10 cellular contexts compared by ENCODE assay signal in genomic region chr7:142808802-142809583, GRCh38. TPM values are rescaled to one million over a fixed set of nuclear protein-coding genes. Genes with fewer than 3 reads are reported as not detected.
A peak's percentile ranks its signal among the peaks of the same experiment; 100 is the strongest.
DNase-seq lines count a peak whose midpoint lies in the region; ATAC-seq and TF ChIP-seq lines count a peak whose summit lies in the region.
"Had no signal": no experiment of that assay in that cellular context is flagged by ENCODE, and none has a peak within 500 bp of the region (broad histone marks: within the 10 kb centered on the region; RNA-seq: fewer than 3 reads in every experiment).

No MANE protein-coding gene starts in this region.

- no peaks in the 10 kb centered on the region for H3K9me3 Mint-ChIP-seq in T-helper 1 cell treated with Interleukin-12 subunit alpha and Interleukin-12 subunit beta and Interleukin-4 antibody, amounts not matched to agents 30 μg/mL and 1 μg/mL, for 36 hours
- H3K9me3 Mint-ChIP-seq in activated naive CD8-positive, alpha-beta T cell treated with anti-CD3 and anti-CD28 coated beads, Interleukin-2, amount 50 U/mL, for 24 hours: no peaks in the 10 kb centered on the region
- no peaks in the 10 kb centered on the region; the same call in 2 of the 3 replicates for H3K9me3 Mint-ChIP-seq in GM23338

- intact Hi-C loops in prostate gland (cut with DNase I): no loop called here

- 61% methylated on average over 6 of the region's 6 CpGs for WGBS in prostate gland
- 55 to 64% methylated on average over 6 of the region's 6 CpGs for WGBS in tibial nerve, 2 donors

- no peaks in the 10 kb centered on the region for H4K20me1 ChIP-seq in GM23338 (replicated peaks; ENCODE audit: insufficient read depth)

- H3K79me2 ChIP-seq in GM23338 (replicated peaks; ENCODE audit: insufficient read depth): no peaks in the 10 kb centered on the region

- peaks cover 87% of the 10 kb centered on the region for H3K4me1 Mint-ChIP-seq in T-helper 1 cell treated with Interleukin-12 subunit alpha and Interleukin-12 subunit beta and Interleukin-4 antibody, amounts not matched to agents 30 μg/mL and 1 μg/mL, for 36 hours (ENCODE audit: low read depth)
- peaks cover 98% of the 10 kb centered on the region for H3K4me1 Mint-ChIP-seq in activated naive CD8-positive, alpha-beta T cell treated with anti-CD3 and anti-CD28 coated beads, Interleukin-2, amount 50 U/mL, for 24 hours
- H3K4me1 Mint-ChIP-seq in GM23338: peaks cover 60% of the 10 kb centered on the region

- H3K4me2 ChIP-seq in GM23338: no peak overlapping the region

- H3K4me3 ChIP-seq in prostate gland (no peak overlapping the region), GM23338 (no peak overlapping the region), tibial nerve (no peak overlapping the region)
- H3K4me3 ChIP-seq: SJSA1 had no signal

- H3K27me3 Mint-ChIP-seq in T-helper 1 cell treated with Interleukin-12 subunit alpha and Interleukin-12 subunit beta and Interleukin-4 antibody, amounts not matched to agents 30 μg/mL and 1 μg/mL, for 36 hours (ENCODE audit: low read depth): no peaks in the 10 kb centered on the region
- peaks cover 4% of the 10 kb centered on the region for H3K27me3 Mint-ChIP-seq in activated naive CD8-positive, alpha-beta T cell treated with anti-CD3 and anti-CD28 coated beads, Interleukin-2, amount 50 U/mL, for 24 hours
- H3K27me3 Mint-ChIP-seq in GM23338 (ENCODE audit: insufficient read depth, low read depth, poor library complexity): peaks cover 18% of the 10 kb centered on the region

- no peaks in the 10 kb centered on the region for H3F3A ChIP-seq in GM23338 (replicated peaks; ENCODE audit: low read depth)

- peak; percentile 92 for DNase-seq in activated naive CD8-positive, alpha-beta T cell treated with anti-CD3 and anti-CD28 coated beads, Interleukin-2, amount 50 U/mL, for 24 hours
- peak; percentile 80 to 88 for DNase-seq in stimulated activated CD4-positive, alpha-beta T cell treated with anti-CD3 and anti-CD28 coated beads, Interleukin-15, amount 100 ng/mL, for 1 hour (ENCODE audit: low read depth in 1 of 2, low spot score in 1 of 2)
- no peak for DNase-seq in prostate gland (ENCODE audit: low spot score)
- no peak for DNase-seq in GM23338 (ENCODE audit: low spot score)
- no peak for DNase-seq in tibial nerve (ENCODE audit: low spot score in 2 of 2)

- TF ChIP-seq CTCF in prostate gland (IDR thresholded peaks at IDR 0.05): no peak
- no peak for TF ChIP-seq CTCF in GM23338 (conservative IDR thresholded peaks at IDR 0.05; ENCODE audit: low read depth in 2 of 2)
- no peak for TF ChIP-seq CTCF in tibial nerve (IDR thresholded peaks at IDR 0.05)

- ATAC-seq in GM18858 (IDR thresholded peaks at IDR 0.05; ENCODE audit: unreplicated experiment) (peak; percentile 86), HG02885 (IDR thresholded peaks at IDR 0.05; ENCODE audit: poor library complexity, unreplicated experiment) (peak; percentile 87), GM23338 (no peak)
- ATAC-seq in activated naive CD8-positive, alpha-beta T cell treated with anti-CD3 and anti-CD28 coated beads, Interleukin-2, amount 50 U/mL, for 24 hours: peak; percentile 69

- no peak for TF ChIP-seq EP300 in tibial nerve (IDR thresholded peaks at IDR 0.05)

- peak overlapping the region; percentile 100 for H3K27ac Mint-ChIP-seq in T-helper 1 cell treated with Interleukin-12 subunit alpha and Interleukin-12 subunit beta and Interleukin-4 antibody, amounts not matched to agents 30 μg/mL and 1 μg/mL, for 36 hours
- H3K27ac Mint-ChIP-seq in activated naive CD8-positive, alpha-beta T cell treated with anti-CD3 and anti-CD28 coated beads, Interleukin-2, amount 50 U/mL, for 24 hours: peak overlapping the region; percentile 98
- H3K27ac Mint-ChIP-seq in GM23338: no peak overlapping the region

- TF ChIP-seq POLR2A in prostate gland (IDR thresholded peaks at IDR 0.05) (no peak), tibial nerve (IDR thresholded peaks at IDR 0.05) (no peak)

- H3K36me3 ChIP-seq in prostate gland (no peaks in the 10 kb centered on the region), GM23338 (ENCODE audit: insufficient read depth) (no peaks in the 10 kb centered on the region), tibial nerve (no peaks in the 10 kb centered on the region)
- H3K36me3 ChIP-seq: SJSA1 had no signal

- no peak overlapping the region for H3K27ac ChIP-seq in prostate gland
- no peak overlapping the region for H3K27ac ChIP-seq in GM23338 (ENCODE audit: low read depth)
- peak overlapping the region in 1 of 4 donors; percentile 80 for H3K27ac ChIP-seq in tibial nerve
- H3K27ac ChIP-seq: SJSA1 had no signal

- H3K27me3 ChIP-seq in prostate gland (replicated peaks; ENCODE audit: insufficient read depth) (no peaks in the 10 kb centered on the region), GM23338 (ENCODE audit: insufficient read depth) (no peaks in the 10 kb centered on the region), tibial nerve (peaks cover 0 to 18% of the 10 kb centered on the region in 2 donors)

- H2AFZ ChIP-seq in GM23338: no peak overlapping the region

- H3K4me1 ChIP-seq in prostate gland (replicated peaks) (no peaks in the 10 kb centered on the region), GM23338 (ENCODE audit: insufficient read depth) (peaks cover 45% of the 10 kb centered on the region), tibial nerve (peaks cover 0 to 6% (median 0%) of the 10 kb centered on the region in 4 donors)
- H3K4me1 ChIP-seq: SJSA1 had no signal

- no peaks in the 10 kb centered on the region for H3K9me3 ChIP-seq in prostate gland
- H3K9me3 ChIP-seq in tibial nerve: no peaks in the 10 kb centered on the region
- H3K9me3 ChIP-seq: SJSA1 had no signal

- H3K9me2 ChIP-seq in GM23338 (ENCODE audit: insufficient read depth): no peaks in the 10 kb centered on the region

- H3K36me3 Mint-ChIP-seq in T-helper 1 cell treated with Interleukin-12 subunit alpha and Interleukin-12 subunit beta and Interleukin-4 antibody, amounts not matched to agents 30 μg/mL and 1 μg/mL, for 36 hours (ENCODE audit: low read depth): peaks cover 15% of the 10 kb centered on the region
- peaks cover 15% of the 10 kb centered on the region for H3K36me3 Mint-ChIP-seq in activated naive CD8-positive, alpha-beta T cell treated with anti-CD3 and anti-CD28 coated beads, Interleukin-2, amount 50 U/mL, for 24 hours (ENCODE audit: low read depth)
- peaks cover 7% of the 10 kb centered on the region; the same call in 2 of the 3 replicates for H3K36me3 Mint-ChIP-seq in GM23338 (ENCODE audit: low read depth)

- H3K4me3 Mint-ChIP-seq in T-helper 1 cell treated with Interleukin-12 subunit alpha and Interleukin-12 subunit beta and Interleukin-4 antibody, amounts not matched to agents 30 μg/mL and 1 μg/mL, for 36 hours: peak overlapping the region; percentile 78
- peak overlapping the region; percentile 78 for H3K4me3 Mint-ChIP-seq in activated naive CD8-positive, alpha-beta T cell treated with anti-CD3 and anti-CD28 coated beads, Interleukin-2, amount 50 U/mL, for 24 hours
- H3K4me3 Mint-ChIP-seq in GM23338: no peak overlapping the region

TF ChIP-seq in GM23338, 12 proteins besides CTCF, POLR2A, EP300 and RAD21 (continues in another document):
- no peak for TF ChIP-seq EZH2phosphoT487 (IDR thresholded peaks at IDR 0.05; ENCODE audit: unreplicated experiment)
- no peak for TF ChIP-seq EZH2 (IDR thresholded peaks at IDR 0.05; ENCODE audit: low read depth, unreplicated experiment)
- TF ChIP-seq ZNF114 (CRISPR knock-in tag; IDR thresholded peaks at IDR 0.05): no peak
- TF ChIP-seq REST (IDR thresholded peaks at IDR 0.05; ENCODE audit: unreplicated experiment): no peak

RNA-seq across cellular contexts. Expression of gene PRSS2, which starts 38.2 kb away (rescaled TPM):
- total RNA-seq in prostate gland (not detected), tibial nerve (10 to 100 TPM in 2 of 4 donors, 1 to 10 TPM in 2; 2.5 to 78.0 (median 12.0) TPM)
- not detected in 2 replicates for total RNA-seq in GM23338 (2014; rRNA removed; shearing (Covaris generic))
- not detected in 2 replicates for polyA plus RNA-seq in GM23338 (2016; fragmentation: Nextera tagmentation; extraction: Ambion mirVana)
- total RNA-seq: SJSA1 had no signal
- polyA plus RNA-seq: neural cell had no signal

RNA-seq across cellular contexts. Expression of gene EPHB6, which starts 45.9 kb away (rescaled TPM):
- 100 to 1,000 TPM in 1 of 2 donors, 10 to 100 TPM in 1; 98.1 to 122 TPM for total RNA-seq in prostate gland
- total RNA-seq in GM23338 (2014; rRNA removed; shearing (Covaris generic)): 18.1 and 20.8 TPM in 2 replicates
- polyA plus RNA-seq in GM23338 (2016; fragmentation: Nextera tagmentation; extraction: Ambion mirVana): 27.5 and 33.2 TPM in 2 replicates
- total RNA-seq in tibial nerve: 10 to 100 TPM in 3 of 4 donors, 1 to 10 TPM in 1; 6.9 to 84.3 (median 22.1) TPM

RNA-seq across cellular contexts. Expression of gene PRSS1, which starts 59.7 kb away (rescaled TPM):
- total RNA-seq in prostate gland (not detected), tibial nerve (10 to 100 TPM in 1 of 4 donors, 1 to 10 TPM in 3; 1.7 to 51.3 (median 4.8) TPM)
- total RNA-seq in GM23338 (2014; rRNA removed; shearing (Covaris generic)): not detected in 2 replicates
- not detected in 2 replicates for polyA plus RNA-seq in GM23338 (2016; fragmentation: Nextera tagmentation; extraction: Ambion mirVana)
- total RNA-seq: SJSA1 had no signal
- polyA plus RNA-seq: neural cell had no signal

Comparison
In these comparisons a context has a peak if more than half of its experiments do, and no peak if none do; other contexts are left out.
1. DNase-seq: peak in activated naive CD8-positive, alpha-beta T cell treated with anti-CD3 and anti-CD28 coated beads, Interleukin-2, amount 50 U/mL, for 24 hours (single experiment) and stimulated activated CD4-positive, alpha-beta T cell treated with anti-CD3 and anti-CD28 coated beads, Interleukin-15, amount 100 ng/mL, for 1 hour (2 of 2); none in prostate gland (single experiment), GM23338 (single experiment) and tibial nerve (0 of 2).